Comparison of ENCODE assay signal across 8 cellular contexts in genomic region chr9:112379177-112380101, GRCh38. TPM values are rescaled to one million over a fixed set of nuclear protein-coding genes. Genes with fewer than 3 reads are reported as not detected.
A peak's percentile ranks its signal among the peaks of the same experiment; 100 is the strongest.
DNase-seq lines count a peak whose midpoint lies in the region; ATAC-seq and TF ChIP-seq lines count a peak whose summit lies in the region.

No MANE protein-coding gene starts in this region.

- no peaks in the 10 kb centered on the region for H3K36me3 ChIP-seq in right lobe of liver

- H3K27ac ChIP-seq in right lobe of liver, result peak overlapping the region; percentile 96 to 99 (median 98)

- intact Hi-C loops in right lobe of liver (cut with DNase I), result no loop called here

- ATAC-seq in GM19397 (IDR thresholded peaks at IDR 0.05; ENCODE audit: unreplicated experiment) (peak; percentile 90), HG03565 (IDR thresholded peaks at IDR 0.05; ENCODE audit: unreplicated experiment) (peak; percentile 69), right lobe of liver (peak; percentile 90 to 95 (median 92))

- H3K27me3 ChIP-seq in right lobe of liver, result no peaks in the 10 kb centered on the region

- peak in 2 of 4 donors; percentile 9 to 13 for TF ChIP-seq CTCF in right lobe of liver (IDR thresholded peaks at IDR 0.05)

- peaks cover 0 to 49% (median 24%) of the 10 kb centered on the region in 4 donors for H3K4me1 ChIP-seq in right lobe of liver

- no peaks in the 10 kb centered on the region for H3K9me3 ChIP-seq in right lobe of liver

- WGBS in right lobe of liver (ENCODE audit: insufficient coverage, low coverage, low lambda C conversion rate, missing lambda C conversion rate), result 0% methylated on average over 15 of the region's 57 CpGs

- peak; percentile 95 for TF ChIP-seq POLR2A in right lobe of liver (IDR thresholded peaks at IDR 0.05)

- H3K4me3 ChIP-seq in right lobe of liver, result peak overlapping the region; percentile 73 to 92 (median 75)

- DNase-seq in CD1c-positive myeloid dendritic cell (ENCODE audit: extremely low spot score) (peak; percentile 99), NCI-H748 treated with DMSO at 0.1 percent for 48 hours (lab: John Stamatoyannopoulos, UW) (peak; percentile 98), dermis microvascular lymphatic vessel endothelial cell (ENCODE audit: low read depth in 2 of 2) (peak; percentile 96 to 99), right lobe of liver (peak; percentile 100)
- DNase-seq in activated CD4-positive, alpha-beta T cell treated with anti-CD3 and anti-CD28 coated beads, Interleukin-2, amount 50 U/mL, for 48 hours, result peak; percentile 99 to 100
- DNase-seq in stimulated activated CD4-positive, alpha-beta T cell treated with anti-CD3 and anti-CD28 coated beads, Interleukin-4, amount 100 ng/mL, for 24 hours, result peak; percentile 98

RNA-seq across cellular contexts. Expression of gene HSDL2, which starts 0.5 kb away (rescaled TPM):
- total RNA-seq in dermis microvascular lymphatic vessel endothelial cell, result 17.3 and 21.6 TPM in 2 replicates
- 10 to 100 TPM; 65.8 to 96.8 (median 79.8) TPM for total RNA-seq in right lobe of liver

RNA-seq across cellular contexts. Expression of gene PTBP3, which starts 46.0 kb away (rescaled TPM):
- total RNA-seq in dermis microvascular lymphatic vessel endothelial cell (40.2 and 41.6 TPM in 2 replicates), right lobe of liver (10 to 100 TPM; 16.3 to 29.9 (median 19.3) TPM)

Comparison
In these comparisons a context has a peak if more than half of its experiments do, and no peak if none do; other contexts are left out.
1. Peak in every context shown above with its lines: DNase-seq, ATAC-seq, H3K4me3 ChIP-seq and H3K27ac ChIP-seq.